In genomic region chr12:94769040-94769420, GRCh38 we compare ENCODE assay signal across 10 cellular contexts.
DNase-seq lines count a peak whose midpoint lies in the region; ATAC-seq and TF ChIP-seq lines count a peak whose summit lies in the region.
"Had no signal": no experiment of that assay in that cellular context is flagged by ENCODE, and none has a peak within 500 bp of the region (broad histone marks: within the 10 kb centered on the region; RNA-seq: fewer than 3 reads in every experiment).

No MANE protein-coding gene starts in this region.

- no peak for TF ChIP-seq CTCF in RWPE1 (conservative IDR thresholded peaks at IDR 0.05; ENCODE audit: low read depth)

- peak; percentile 86 for ATAC-seq in GM18502 (IDR thresholded peaks at IDR 0.05; ENCODE audit: poor library complexity, unreplicated experiment)
- peak; percentile 89 for ATAC-seq in GM21528 (IDR thresholded peaks at IDR 0.05; ENCODE audit: low FRiP score, unreplicated experiment)
- peak; percentile 82 for ATAC-seq in HG03432 (IDR thresholded peaks at IDR 0.05; ENCODE audit: unreplicated experiment)
- ATAC-seq: psoas muscle had no signal

- H3K27ac ChIP-seq in RWPE1: no peak overlapping the region
- H3K27ac ChIP-seq: psoas muscle had no signal

- DNase-seq in germinal center (ENCODE audit: low spot score) (peak; percentile 53), ACHN (no peak), NCI-H1092 (lab: John Stamatoyannopoulos, UW) (no peak), RWPE1 (ENCODE audit: low spot score) (no peak)
- DNase-seq in stimulated activated CD4-positive, alpha-beta T cell treated with anti-CD3 and anti-CD28 coated beads, Interleukin-15, amount 100 ng/mL, for 24 hours: no peak
- DNase-seq: DND-41, psoas muscle had no signal

- CTCF ChIA-PET in RWPE1 (lab: Yijun Ruan, JAX): interaction anchor here (0.6 kb wide), 1 partner anchor 302 kb away, joined by 3 read pairs; no protein-coding TSS in a partner anchor

- in situ Hi-C loops in ACHN (cut with HindIII; ENCODE audit: low pct_ligation_motif_present, low pct_unique_long_range_greater_than_20kb, low sequenced_read_pairs): no loop called here

- POLR2A ChIA-PET in RWPE1 (lab: Yijun Ruan, JAX; ENCODE audit: low non-redundant PET): no interaction called here
